Comparison of ENCODE assay signal across 12 cellular contexts in the genomic region with DNA sequence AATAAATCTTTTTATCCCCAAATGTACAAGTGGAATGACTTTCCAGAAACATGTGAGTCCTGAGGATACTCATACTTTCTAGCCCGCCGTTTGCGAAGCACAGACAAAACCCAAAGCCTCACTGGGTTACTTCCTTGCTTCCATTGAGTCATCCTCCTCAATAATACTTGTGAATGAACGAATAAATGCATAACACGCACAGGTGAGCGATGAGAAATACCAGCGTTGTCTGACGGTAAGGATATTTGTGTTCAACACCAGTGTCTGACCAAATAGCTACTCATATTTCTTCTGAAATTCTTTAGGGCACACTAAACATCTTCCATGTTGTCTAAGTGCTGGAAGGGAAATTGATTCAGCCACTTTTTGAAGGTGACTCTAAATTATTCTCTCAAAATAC. TPM values are rescaled to one million over a fixed set of nuclear protein-coding genes. Genes with fewer than 3 reads are reported as not detected.
DNase-seq lines count a peak whose midpoint lies in the region; ATAC-seq and TF ChIP-seq lines count a peak whose summit lies in the region.
"Had no signal": no experiment of that assay in that cellular context is flagged by ENCODE, and none has a peak within 500 bp of the region (broad histone marks: within the 10 kb centered on the region; RNA-seq: fewer than 3 reads in every experiment).

No MANE protein-coding gene starts in this region.

- H3K36me3 ChIP-seq in SU-DHL-6 (ENCODE audit: low read length) = no peaks in the 10 kb centered on the region
- H3K36me3 ChIP-seq in thoracic aorta = no peaks in the 10 kb centered on the region
- H3K36me3 ChIP-seq in tibial nerve = no peaks in the 10 kb centered on the region
- H3K36me3 ChIP-seq: thyroid gland had no signal

- H3F3A ChIP-seq in SU-DHL-6 (ENCODE audit: insufficient read depth) = peaks cover 11% of the 10 kb centered on the region

- H2AFZ ChIP-seq in SU-DHL-6 (ENCODE audit: low read depth, low read length, severe bottlenecking) = peak overlapping the region; percentile 87

- no peak for TF ChIP-seq CTCF in SU-DHL-6 (IDR thresholded peaks at IDR 0.05; ENCODE audit: insufficient read depth, low read length, poor library complexity, severe bottlenecking)
- TF ChIP-seq CTCF in thoracic aorta (IDR thresholded peaks at IDR 0.05) = no peak
- TF ChIP-seq CTCF in tibial nerve (IDR thresholded peaks at IDR 0.05) = no peak

- no peak for TF ChIP-seq POLR2A in tibial nerve (IDR thresholded peaks at IDR 0.05)

- H3K27ac ChIP-seq in SU-DHL-6 (ENCODE audit: low read depth, low read length) = peak overlapping the region; percentile 87
- H3K27ac ChIP-seq in thoracic aorta = no peak overlapping the region
- no peak overlapping the region for H3K27ac ChIP-seq in tibial nerve
- H3K27ac ChIP-seq: thyroid gland had no signal

- peak overlapping the region; percentile 85 for H3K4me2 ChIP-seq in SU-DHL-6 (ENCODE audit: low read depth, low read length, poor library complexity, severe bottlenecking)

- no peaks in the 10 kb centered on the region for H3K79me2 ChIP-seq in SU-DHL-6 (ENCODE audit: insufficient read depth, low read length)

- H3K4me1 ChIP-seq in thoracic aorta (ENCODE audit: control insufficient read depth in 1 of 2, low read depth in 2 of 2) (no peaks in the 10 kb centered on the region), tibial nerve (no peaks in the 10 kb centered on the region)
- H3K4me1 ChIP-seq: thyroid gland had no signal

- peaks cover 0 to 2% of the 10 kb centered on the region in 2 donors for H3K36me3 Mint-ChIP-seq in activated T-cell treated with anti-CD3 and anti-CD28 coated beads, Interleukin-2, amount 50 U/mL, for 72 hours (ENCODE audit: insufficient read depth in 2 of 2)
- H3K36me3 Mint-ChIP-seq in effector memory CD8-positive, alpha-beta T cell (ENCODE audit: insufficient read depth) = no peaks in the 10 kb centered on the region

- no peak for DNase-seq in activated T-cell treated with anti-CD3 and anti-CD28 coated beads, Interleukin-2, amount 50 U/mL, for 72 hours
- DNase-seq in activated T-cell treated with anti-CD3 and anti-CD28 coated beads for 4 hours = no peak
- no peak for DNase-seq in effector memory CD8-positive, alpha-beta T cell
- no peak for DNase-seq in thoracic aorta (ENCODE audit: low spot score)
- no peak for DNase-seq in NCI-H128 (lab: John Stamatoyannopoulos, UW; ENCODE audit: unreplicated experiment)
- no peak for DNase-seq in tibial nerve (ENCODE audit: low spot score in 2 of 2)
- DNase-seq: DMS 273 treated with DMSO at 0.1 percent for 48 hours had no signal

- H3K27me3 ChIP-seq in SU-DHL-6 (ENCODE audit: low read length) (no peaks in the 10 kb centered on the region), thoracic aorta (replicated peaks; ENCODE audit: insufficient read depth) (no peaks in the 10 kb centered on the region), tibial nerve (no peaks in the 10 kb centered on the region)
- H3K27me3 ChIP-seq: thyroid gland had no signal

- H3K4me3 Mint-ChIP-seq in activated T-cell treated with anti-CD3 and anti-CD28 coated beads, Interleukin-2, amount 50 U/mL, for 72 hours = peak overlapping the region; percentile 86 to 88
- H3K4me3 Mint-ChIP-seq in effector memory CD8-positive, alpha-beta T cell = peak overlapping the region; percentile 78

- 88 to 89% methylated on average over 8 of the region's 8 CpGs for WGBS in tibial nerve, 2 donors

- no peak for TF ChIP-seq EP300 in tibial nerve (IDR thresholded peaks at IDR 0.05)

- peak overlapping the region; percentile 11; the same call in 1 of the 2 replicates for H3K9ac ChIP-seq in SU-DHL-6 (ENCODE audit: low read length)

- H3K4me3 ChIP-seq in SU-DHL-6 (ENCODE audit: insufficient read depth, low read length, poor library complexity, severe bottlenecking) (no peak overlapping the region), thoracic aorta (peak overlapping the region; percentile 51), tibial nerve (no peak overlapping the region)
- H3K4me3 ChIP-seq: thyroid gland had no signal

- H3K9me3 ChIP-seq in SU-DHL-6 (ENCODE audit: insufficient read depth, low read length) = no peaks in the 10 kb centered on the region
- no peaks in the 10 kb centered on the region for H3K9me3 ChIP-seq in thoracic aorta
- no peaks in the 10 kb centered on the region for H3K9me3 ChIP-seq in tibial nerve
- H3K9me3 ChIP-seq: thyroid gland had no signal

- no peaks in the 10 kb centered on the region for H4K20me1 ChIP-seq in SU-DHL-6 (ENCODE audit: low read depth, low read length)

- ATAC-seq in activated T-cell treated with anti-CD3 and anti-CD28 coated beads, Interleukin-2, amount 50 U/mL, for 72 hours (replicated peaks in 1 of 2) = no peak
- no peak for ATAC-seq in effector memory CD8-positive, alpha-beta T cell (replicated peaks)
- ATAC-seq in thoracic aorta (ENCODE audit: insufficient number of reproducible peaks, low FRiP score, low read depth) (no peak), HG03095 (IDR thresholded peaks at IDR 0.05; ENCODE audit: unreplicated experiment) (no peak)
- ATAC-seq: HepG2, Panc1 had no signal

- peaks cover 35% of the 10 kb centered on the region for H3K4me1 Mint-ChIP-seq in activated T-cell treated with anti-CD3 and anti-CD28 coated beads, Interleukin-2, amount 50 U/mL, for 72 hours (ENCODE audit: low read depth)
- H3K4me1 Mint-ChIP-seq in effector memory CD8-positive, alpha-beta T cell (ENCODE audit: low read depth in 2 of 2) = peaks cover 6 to 14% of the 10 kb centered on the region in 2 donors

- peaks cover 0 to 2% of the 10 kb centered on the region in 2 donors for H3K9me3 Mint-ChIP-seq in activated T-cell treated with anti-CD3 and anti-CD28 coated beads, Interleukin-2, amount 50 U/mL, for 72 hours
- no peaks in the 10 kb centered on the region for H3K9me3 Mint-ChIP-seq in effector memory CD8-positive, alpha-beta T cell

- H3K9me2 ChIP-seq in SU-DHL-6 (replicated peaks; ENCODE audit: insufficient read depth, low read length) = no peaks in the 10 kb centered on the region

- peak overlapping the region; percentile 68 for H3K27ac Mint-ChIP-seq in activated T-cell treated with anti-CD3 and anti-CD28 coated beads, Interleukin-2, amount 50 U/mL, for 72 hours
- H3K27ac Mint-ChIP-seq in effector memory CD8-positive, alpha-beta T cell = peak overlapping the region; percentile 69 to 87

- no peaks in the 10 kb centered on the region for H3K27me3 Mint-ChIP-seq in activated T-cell treated with anti-CD3 and anti-CD28 coated beads, Interleukin-2, amount 50 U/mL, for 72 hours (ENCODE audit: low read depth)
- peaks cover 5 to 16% of the 10 kb centered on the region in 2 donors for H3K27me3 Mint-ChIP-seq in effector memory CD8-positive, alpha-beta T cell

RNA-seq across cellular contexts. Expression of a gene that starts 36.0 kb away (rescaled TPM):
- total RNA-seq in activated T-cell treated with anti-CD3 and anti-CD28 coated beads, Interleukin-2, amount 50 U/mL, for 72 hours = 10 to 100 TPM; 29.6 to 38.5 TPM
- 10 to 100 TPM; 23.7 to 65.0 TPM for total RNA-seq in thoracic aorta
- 10 to 100 TPM; 21.0 to 36.7 (median 27.9) TPM for total RNA-seq in tibial nerve
